ENCODE assay signal across 10 cellular contexts in the genomic region with DNA sequence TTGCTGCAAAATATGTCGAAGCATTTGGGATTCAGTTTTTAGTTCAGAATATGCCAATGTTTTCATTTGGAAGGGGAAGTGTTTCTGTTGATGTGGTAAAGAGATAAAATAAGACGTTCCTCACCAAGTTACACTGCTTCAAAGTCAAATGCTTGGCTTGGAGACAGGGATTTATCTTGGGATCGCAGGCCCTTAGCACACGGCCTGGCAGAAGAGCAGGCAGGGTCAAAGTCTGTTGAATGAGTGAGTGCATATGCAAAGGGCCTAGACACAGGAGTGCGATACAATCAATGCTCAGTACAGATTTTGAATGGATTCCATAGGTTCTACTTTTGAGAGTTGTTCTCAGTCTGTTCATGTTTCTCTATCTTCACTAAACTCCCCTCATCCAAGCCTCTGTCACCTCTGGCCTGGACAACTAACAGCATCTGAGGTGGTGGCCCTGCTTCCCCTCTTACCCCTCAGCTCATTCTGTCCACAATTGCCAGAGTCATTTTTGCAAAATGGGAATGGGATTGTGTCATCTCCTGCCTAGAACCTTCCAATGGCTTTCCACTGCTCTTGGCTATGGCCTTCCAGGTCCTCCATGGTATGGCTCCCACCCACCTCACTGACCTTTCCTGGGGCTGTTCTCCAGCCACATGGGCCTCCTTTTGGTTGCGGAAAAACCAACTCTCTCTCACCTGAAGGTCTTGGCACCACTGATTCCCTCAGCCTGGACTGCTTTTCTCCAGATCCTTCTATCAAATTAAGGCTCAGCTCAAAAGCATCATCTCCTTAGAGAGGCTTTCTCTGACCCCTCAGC. TPM values are rescaled to one million over a fixed set of nuclear protein-coding genes. Genes with fewer than 3 reads are reported as not detected.
DNase-seq lines count a peak whose midpoint lies in the region; ATAC-seq and TF ChIP-seq lines count a peak whose summit lies in the region.
"Had no signal": no experiment of that assay in that cellular context is flagged by ENCODE, and none has a peak within 500 bp of the region (broad histone marks: within the 10 kb centered on the region; RNA-seq: fewer than 3 reads in every experiment).

No MANE protein-coding gene starts in this region.

- TF ChIP-seq CTCF in Calu3 (IDR thresholded peaks at IDR 0.05; ENCODE audit: unreplicated experiment): no peak
- TF ChIP-seq CTCF in OCI-LY7 (conservative IDR thresholded peaks at IDR 0.05; ENCODE audit: low read length): no peak
- TF ChIP-seq CTCF in endodermal cell (conservative IDR thresholded peaks at IDR 0.05): no peak
- TF ChIP-seq CTCF in prostate gland (IDR thresholded peaks at IDR 0.05): no peak

- CTCF ChIA-PET in Calu3 (lab: Charles Lee) (no interaction called here), OCI-LY7 (lab: Charles Lee; ENCODE audit: unreplicated experiment) (interaction anchor here (0.6 kb wide), 1 partner anchor 354 kb away, joined by 4 read pairs; no protein-coding TSS in a partner anchor)

- H3K79me2 ChIP-seq in OCI-LY7 (ENCODE audit: insufficient read depth, low read depth, low read length): no peaks in the 10 kb centered on the region

- H3K4me1 ChIP-seq in OCI-LY7 (ENCODE audit: insufficient read depth, low read length, poor library complexity, severe bottlenecking) (peaks cover 51% of the 10 kb centered on the region), endodermal cell (ENCODE audit: control insufficient read depth, insufficient read depth, low read length) (peaks cover 14% of the 10 kb centered on the region), prostate gland (replicated peaks) (peaks cover 5% of the 10 kb centered on the region)

- H3K27ac Mint-ChIP-seq in Calu3 (ENCODE audit: unreplicated experiment): no peak overlapping the region
- H3K27ac Mint-ChIP-seq in endodermal cell: no peak overlapping the region
- H3K27ac Mint-ChIP-seq: H9 had no signal

- intact Hi-C loops in Calu3 (cut with micrococcal nuclease; ENCODE audit: unreplicated experiment): no loop called here
- intact Hi-C loops in OCI-LY7 (cut with micrococcal nuclease; ENCODE audit: unreplicated experiment): loop anchor here (5.0 kb wide), 1 partner anchor 417 kb away; no protein-coding TSS in a partner anchor
- intact Hi-C loops in prostate gland (cut with DNase I): no loop called here

- ATAC-seq in GM21390 (IDR thresholded peaks at IDR 0.05; ENCODE audit: unreplicated experiment): no peak
- no peak for ATAC-seq in HG03457 (IDR thresholded peaks at IDR 0.05; ENCODE audit: unreplicated experiment)
- ATAC-seq: Panc1 had no signal

- peaks cover 38% of the 10 kb centered on the region for H3K4me1 Mint-ChIP-seq in Calu3 (ENCODE audit: low read depth, unreplicated experiment)
- H3K4me1 Mint-ChIP-seq in endodermal cell: peaks cover 27% of the 10 kb centered on the region

- WGBS in endodermal cell (ENCODE audit: insufficient coverage in 1 of 2, insufficient read length in 1 of 2), 2 experiments: 94 to 95% methylated on average over 6 of the region's 6 CpGs
- 36% methylated on average over 6 of the region's 6 CpGs for WGBS in prostate gland

- no peaks in the 10 kb centered on the region for H3K9me2 ChIP-seq in OCI-LY7 (ENCODE audit: insufficient read depth, low read length)

- H2AFZ ChIP-seq in OCI-LY7 (ENCODE audit: low read length): no peak overlapping the region

- H3K4me3 Mint-ChIP-seq in Calu3 (ENCODE audit: low read depth, unreplicated experiment): peak overlapping the region; percentile 92
- H3K4me3 Mint-ChIP-seq in endodermal cell: no peak overlapping the region
- H3K4me3 Mint-ChIP-seq: H9 had no signal

- H3K27me3 Mint-ChIP-seq in Calu3 (ENCODE audit: unreplicated experiment): no peaks in the 10 kb centered on the region
- no peaks in the 10 kb centered on the region for H3K27me3 Mint-ChIP-seq in endodermal cell (ENCODE audit: insufficient read depth)

- H3K9me3 ChIP-seq in OCI-LY7 (ENCODE audit: low read length) (no peaks in the 10 kb centered on the region), endodermal cell (ENCODE audit: control insufficient read depth, low read length) (no peaks in the 10 kb centered on the region), prostate gland (no peaks in the 10 kb centered on the region)

- H3K9ac ChIP-seq in endodermal cell (ENCODE audit: extremely low read depth, low read length, poor library complexity, severe bottlenecking): no peak overlapping the region

- H4K20me1 ChIP-seq in OCI-LY7 (ENCODE audit: insufficient read depth, low read length): 0 out of 2 replicates have a peak, but pooled peaks cover 5% of the 10 kb centered on the region

- peaks cover 9% of the 10 kb centered on the region; the same call in 1 of the 2 replicates for H3K36me3 ChIP-seq in OCI-LY7 (ENCODE audit: insufficient read depth, low read length)
- peaks cover 9% of the 10 kb centered on the region for H3K36me3 ChIP-seq in endodermal cell (ENCODE audit: control insufficient read depth, insufficient read depth, low read length)
- H3K36me3 ChIP-seq in prostate gland: no peaks in the 10 kb centered on the region

- H3K27me3 ChIP-seq in endodermal cell (ENCODE audit: control insufficient read depth, insufficient read depth, low read length, poor library complexity, severe bottlenecking) (no peaks in the 10 kb centered on the region), prostate gland (replicated peaks; ENCODE audit: insufficient read depth) (no peaks in the 10 kb centered on the region)

- H3K36me3 Mint-ChIP-seq in Calu3 (ENCODE audit: insufficient read depth, unreplicated experiment) (peaks cover 51% of the 10 kb centered on the region), endodermal cell (ENCODE audit: low read depth) (peaks cover 17% of the 10 kb centered on the region)

- POLR2A ChIA-PET in OCI-LY7 (lab: Charles Lee): interaction anchor here (0.6 to 2.5 kb wide), 4 partner anchors 9 to 158 kb away, joined by 3 to 5 read pairs (median 4); no protein-coding TSS in a partner anchor

- BruUV-seq in Calu3 (replicated peaks; lab: Mats Ljungman, UMichigan) (no TSS peak), OCI-LY7 (replicated peaks; lab: Mats Ljungman, UMichigan) (TSS peak; percentile 22)

- DNase-seq in Calu3: no peak
- DNase-seq in OCI-LY7 (ENCODE audit: low spot score): no peak
- DNase-seq in endodermal cell: no peak
- DNase-seq in prostate gland (ENCODE audit: low spot score): no peak
- no peak for DNase-seq in C1 segment of cervical spinal cord (lab: John Stamatoyannopoulos, UW)
- DNase-seq in stimulated activated naive CD4-positive, alpha-beta T cell treated with Interleukin-2 at 50 U/mL for 16 hours (lab: John Stamatoyannopoulos, UW): no peak
- DNase-seq: H9 had no signal

- TF ChIP-seq POLR2A in prostate gland (IDR thresholded peaks at IDR 0.05): no peak

- H3K27ac ChIP-seq in OCI-LY7 (ENCODE audit: low read depth, low read length, poor library complexity, severe bottlenecking) (no peak overlapping the region), endodermal cell (ENCODE audit: low read depth, low read length) (no peak overlapping the region), prostate gland (peak overlapping the region; percentile 6 to 9)

- peak overlapping the region; percentile 75 for H3K4me2 ChIP-seq in OCI-LY7 (ENCODE audit: low read length)

- no peaks in the 10 kb centered on the region for H3K9me3 Mint-ChIP-seq in Calu3 (ENCODE audit: low read depth, unreplicated experiment)
- no peaks in the 10 kb centered on the region for H3K9me3 Mint-ChIP-seq in endodermal cell
- H3K9me3 Mint-ChIP-seq: H9 had no signal

- H3K4me3 ChIP-seq in OCI-LY7 (ENCODE audit: low read depth, low read length, poor library complexity, severe bottlenecking): no peak overlapping the region
- H3K4me3 ChIP-seq in endodermal cell (ENCODE audit: low read length): peak overlapping the region; percentile 86
- H3K4me3 ChIP-seq in prostate gland: no peak overlapping the region

RNA-seq across cellular contexts. Expression of a gene that starts 3.2 kb away (rescaled TPM):
- 32.3 and 40.3 TPM in 2 replicates for total RNA-seq in Calu3 (2022)
- 12.7 and 17.6 TPM in 2 replicates for total RNA-seq in OCI-LY7 (2014; rRNA removed; shearing (Covaris generic))
- total RNA-seq in OCI-LY7 (2022): 13.5 and 15.1 TPM in 2 replicates
- total RNA-seq in endodermal cell: 10 to 100 TPM; 31.5 to 32.0 TPM
- polyA plus RNA-seq in endodermal cell (2013, experiment 1 of 2): 33.2 TPM
- 31.2 TPM for polyA plus RNA-seq in endodermal cell (2013, experiment 2 of 2)
- total RNA-seq in prostate gland: 10 to 100 TPM; 95.5 to 96.9 TPM

RNA-seq across cellular contexts. Expression of a gene that starts 5.3 kb away (rescaled TPM):
- total RNA-seq in Calu3 (2022): 33.0 and 37.5 TPM in 2 replicates
- 26.2 and 31.1 TPM in 2 replicates for total RNA-seq in OCI-LY7 (2014; rRNA removed; shearing (Covaris generic))
- total RNA-seq in OCI-LY7 (2022): 50.9 and 52.0 TPM in 2 replicates
- total RNA-seq in endodermal cell: 10 to 100 TPM; 19.5 to 28.3 TPM
- 15.6 TPM for polyA plus RNA-seq in endodermal cell (2013, experiment 1 of 2)
- polyA plus RNA-seq in endodermal cell (2013, experiment 2 of 2): 15.2 TPM
- 10 to 100 TPM; 26.1 to 52.2 TPM for total RNA-seq in prostate gland

Comparison
In these comparisons a context has a peak if more than half of its experiments do, and no peak if none do; other contexts are left out.
1. H3K27ac ChIP-seq: peak in prostate gland (2 of 2); none in OCI-LY7 (single experiment) and endodermal cell (single experiment).